1 cellular context compared by ENCODE assay signal in the genomic region with DNA sequence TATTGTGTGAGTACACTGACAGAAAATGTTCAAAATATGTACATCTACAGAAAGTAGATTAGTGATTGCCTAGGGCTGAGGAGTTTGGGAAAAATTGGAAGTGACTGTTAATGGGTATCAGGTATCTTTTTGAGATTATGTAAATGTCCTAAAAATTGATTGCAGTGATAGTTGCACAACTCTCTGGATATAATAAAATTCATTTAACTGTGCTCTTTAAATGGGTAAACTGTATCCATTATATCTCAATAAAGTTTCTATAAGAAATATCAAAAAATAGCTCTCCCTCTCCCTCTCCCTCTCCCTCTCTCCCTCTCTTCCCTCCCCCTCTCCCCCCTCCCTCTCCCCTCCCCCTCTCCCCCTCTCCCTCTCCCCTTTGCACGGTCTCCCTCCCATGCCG.
TF ChIP-seq lines count a peak whose summit lies in the region.

No MANE protein-coding gene starts in this region.

TF ChIP-seq in HepG2, 621 proteins besides CTCF, POLR2A, EP300 and RAD21:
- peak; percentile 90 for TF ChIP-seq HNRNPK (IDR thresholded peaks at IDR 0.05; ENCODE audit: low read depth, low read length, poor library complexity, severe bottlenecking)
- TF ChIP-seq PCBP1 (IDR thresholded peaks at IDR 0.05; ENCODE audit: borderline replicate concordance, low read depth, low read length) = 0 out of 2 replicates have a peak, but pooled peaks have one; percentile 40
- no peak for TF ChIP-seq JDP2 (CRISPR knock-in tag; IDR thresholded peaks at IDR 0.05; ENCODE audit: borderline replicate concordance)
- no peak for TF ChIP-seq PHF8 (CRISPR knock-in tag; IDR thresholded peaks at IDR 0.05)
- no peak for TF ChIP-seq ATM (IDR thresholded peaks at IDR 0.05; ENCODE audit: borderline replicate concordance)
- no peak for TF ChIP-seq ZNF567 (CRISPR knock-in tag; IDR thresholded peaks at IDR 0.05; ENCODE audit: borderline replicate concordance)
TF ChIP-seq in HepG2: peak in this region for 2.
